ENCODE assay signal across 11 cellular contexts in the genomic region with DNA sequence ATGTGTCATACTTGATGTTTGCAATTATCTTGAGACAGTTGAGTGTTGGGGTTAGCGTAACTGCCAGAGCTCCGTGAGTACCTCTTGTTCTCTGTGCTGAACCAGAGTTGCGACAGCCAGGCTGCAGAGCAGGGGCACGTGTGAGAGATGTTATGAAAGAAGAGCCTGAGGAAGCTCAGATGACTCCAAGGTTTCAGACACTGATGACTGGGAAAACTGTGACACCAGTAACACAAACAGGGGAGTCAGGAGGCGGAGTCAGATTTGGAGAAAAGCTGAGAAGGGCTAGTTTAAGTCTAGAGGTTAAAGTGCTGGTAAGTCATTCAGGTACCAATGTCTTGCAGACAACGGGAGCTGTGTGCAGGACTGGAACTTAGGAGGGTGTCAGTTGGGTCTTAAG. TPM values are rescaled to one million over a fixed set of nuclear protein-coding genes. Genes with fewer than 3 reads are reported as not detected.
DNase-seq lines count a peak whose midpoint lies in the region; ATAC-seq and TF ChIP-seq lines count a peak whose summit lies in the region.
"Had no signal": no experiment of that assay in that cellular context is flagged by ENCODE, and none has a peak within 500 bp of the region (broad histone marks: within the 10 kb centered on the region; RNA-seq: fewer than 3 reads in every experiment).

No MANE protein-coding gene starts in this region.

- no peaks in the 10 kb centered on the region for H3K79me2 ChIP-seq in smooth muscle cell (ENCODE audit: low read depth)

- peak; percentile 76 for DNase-seq in LHCN-M2 (ENCODE audit: low read depth)
- peak; percentile 11 for DNase-seq in astrocyte of the spinal cord (ENCODE audit: low read depth, low spot score)
- DNase-seq in iPS-NIHi11 (ENCODE audit: low spot score): peak; percentile 10
- DNase-seq in stromal cell of bone marrow (ENCODE audit: low read depth): peak; percentile 28
- DNase-seq in smooth muscle cell (lab: John Stamatoyannopoulos, UW; ENCODE audit: unreplicated experiment): no peak
- DNase-seq: activated T-cell treated with anti-CD3 and anti-CD28 coated beads, Interleukin-2, amount 50 U/mL, for 4 hours; effector memory CD4-positive, alpha-beta T cell; NCI-H2171 had no signal

- no peaks in the 10 kb centered on the region for H4K20me1 ChIP-seq in smooth muscle cell (ENCODE audit: low read depth)

- no peaks in the 10 kb centered on the region for H3K36me3 ChIP-seq in smooth muscle cell (ENCODE audit: low read depth)

- H2AFZ ChIP-seq in smooth muscle cell (ENCODE audit: low read depth): no peak overlapping the region

- in situ Hi-C loops in astrocyte of the spinal cord (cut with HindIII; ENCODE audit: low sequenced_read_pairs): no loop called here

- H3K9me3 ChIP-seq in smooth muscle cell (replicated peaks; ENCODE audit: low read depth): no peaks in the 10 kb centered on the region

- TF ChIP-seq CTCF in astrocyte of the spinal cord (IDR thresholded peaks at IDR 0.05; ENCODE audit: low read depth, low read length) (no peak), smooth muscle cell (IDR thresholded peaks at IDR 0.05; ENCODE audit: borderline replicate concordance, insufficient read depth, poor library complexity, severe bottlenecking) (no peak)

- no peak overlapping the region for H3K4me3 ChIP-seq in astrocyte of the spinal cord (ENCODE audit: low read depth, low read length)
- H3K4me3 ChIP-seq in smooth muscle cell: no peak overlapping the region

- H3K27me3 ChIP-seq in smooth muscle cell (ENCODE audit: low read depth): no peaks in the 10 kb centered on the region

- no peak overlapping the region for H3K4me2 ChIP-seq in smooth muscle cell

- 64% methylated on average over 6 of the region's 6 CpGs for WGBS in smooth muscle cell (ENCODE audit: low lambda C conversion rate)

- no peak overlapping the region for H3K9ac ChIP-seq in smooth muscle cell (ENCODE audit: low read depth)

- ATAC-seq in GM21515 (IDR thresholded peaks at IDR 0.05; ENCODE audit: unreplicated experiment): no peak
- no peak for ATAC-seq in GM18868 (IDR thresholded peaks at IDR 0.05; ENCODE audit: unreplicated experiment)
- ATAC-seq in HG03097 (IDR thresholded peaks at IDR 0.05; ENCODE audit: low FRiP score, unreplicated experiment): no peak
- ATAC-seq: activated T-cell treated with anti-CD3 and anti-CD28 coated beads, Interleukin-2, amount 50 U/mL, for 4 hours had no signal

- no peaks in the 10 kb centered on the region for H3F3A ChIP-seq in smooth muscle cell (ENCODE audit: low read depth)

- no peaks in the 10 kb centered on the region for H3K4me1 ChIP-seq in smooth muscle cell (ENCODE audit: low read depth)

- no peak overlapping the region for H3K27ac ChIP-seq in smooth muscle cell (ENCODE audit: low read depth)

RNA-seq across cellular contexts. Expression of a gene that starts 45.0 kb away (rescaled TPM):
- total RNA-seq in LHCN-M2 (2014; rRNA removed) (13.1 and 14.9 TPM in 2 replicates), smooth muscle cell (4.9 and 5.6 TPM in 2 replicates)
- 3.1 TPM for polyA plus RNA-seq in LHCN-M2 (2012)
- 1.7 and 3.1 TPM in 2 replicates for polyA plus RNA-seq in smooth muscle cell
